ENCODE assay signal across 1 cellular context in the genomic region with DNA sequence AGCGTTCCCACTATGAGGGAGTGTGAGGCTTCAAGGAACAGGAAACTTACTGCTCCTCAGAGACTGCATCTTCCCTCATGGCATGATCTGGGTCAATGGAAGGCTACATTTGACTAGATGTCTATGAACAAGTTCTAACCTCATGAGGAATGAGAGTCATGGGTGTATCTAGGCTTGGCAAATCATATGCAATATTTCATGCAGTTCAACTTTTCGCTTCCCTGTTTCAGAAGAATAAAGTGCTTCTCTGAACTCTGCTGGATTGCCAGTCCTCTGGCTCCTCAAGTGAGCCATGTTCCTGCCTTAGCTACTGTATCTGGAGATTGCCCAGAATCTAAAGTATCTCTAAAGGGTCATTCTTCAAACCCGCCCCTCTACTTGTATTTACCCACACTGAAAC.
TF ChIP-seq lines count a peak whose summit lies in the region.

No MANE protein-coding gene starts in this region.

TF ChIP-seq in SK-N-SH treated with all-trans-retinoic acid at 6 μM for 48 hours, 23 proteins besides CTCF, POLR2A, EP300 and RAD21 (continued from another document):
- TF ChIP-seq, protein P1, sequence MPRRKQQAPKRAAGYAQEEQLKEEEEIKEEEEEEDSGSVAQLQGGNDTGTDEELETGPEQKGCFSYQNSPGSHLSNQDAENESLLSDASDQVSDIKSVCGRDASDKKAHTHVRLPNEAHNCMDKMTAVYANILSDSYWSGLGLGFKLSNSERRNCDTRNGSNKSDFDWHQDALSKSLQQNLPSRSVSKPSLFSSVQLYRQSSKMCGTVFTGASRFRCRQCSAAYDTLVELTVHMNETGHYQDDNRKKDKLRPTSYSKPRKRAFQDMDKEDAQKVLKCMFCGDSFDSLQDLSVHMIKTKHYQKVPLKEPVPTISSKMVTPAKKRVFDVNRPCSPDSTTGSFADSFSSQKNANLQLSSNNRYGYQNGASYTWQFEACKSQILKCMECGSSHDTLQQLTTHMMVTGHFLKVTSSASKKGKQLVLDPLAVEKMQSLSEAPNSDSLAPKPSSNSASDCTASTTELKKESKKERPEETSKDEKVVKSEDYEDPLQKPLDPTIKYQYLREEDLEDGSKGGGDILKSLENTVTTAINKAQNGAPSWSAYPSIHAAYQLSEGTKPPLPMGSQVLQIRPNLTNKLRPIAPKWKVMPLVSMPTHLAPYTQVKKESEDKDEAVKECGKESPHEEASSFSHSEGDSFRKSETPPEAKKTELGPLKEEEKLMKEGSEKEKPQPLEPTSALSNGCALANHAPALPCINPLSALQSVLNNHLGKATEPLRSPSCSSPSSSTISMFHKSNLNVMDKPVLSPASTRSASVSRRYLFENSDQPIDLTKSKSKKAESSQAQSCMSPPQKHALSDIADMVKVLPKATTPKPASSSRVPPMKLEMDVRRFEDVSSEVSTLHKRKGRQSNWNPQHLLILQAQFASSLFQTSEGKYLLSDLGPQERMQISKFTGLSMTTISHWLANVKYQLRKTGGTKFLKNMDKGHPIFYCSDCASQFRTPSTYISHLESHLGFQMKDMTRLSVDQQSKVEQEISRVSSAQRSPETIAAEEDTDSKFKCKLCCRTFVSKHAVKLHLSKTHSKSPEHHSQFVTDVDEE (CRISPR knock-in tag; IDR thresholded peaks at IDR 0.05): no peak
- TF ChIP-seq OSR1 (CRISPR knock-in tag; IDR thresholded peaks at IDR 0.05) (no peak), TCF4 (CRISPR knock-in tag; IDR thresholded peaks at IDR 0.05; ENCODE audit: borderline replicate concordance) (no peak), SNAI2 (CRISPR knock-in tag; IDR thresholded peaks at IDR 0.05) (no peak), GLIS3 (CRISPR knock-in tag; IDR thresholded peaks at IDR 0.05) (no peak), RARB (CRISPR knock-in tag; IDR thresholded peaks at IDR 0.05) (no peak), PPARA (CRISPR knock-in tag; IDR thresholded peaks at IDR 0.05; ENCODE audit: borderline replicate concordance) (no peak), ZNF70 (CRISPR knock-in tag; IDR thresholded peaks at IDR 0.05) (no peak), ESRRG (CRISPR knock-in tag; IDR thresholded peaks at IDR 0.05) (no peak), ZFP3 (CRISPR knock-in tag; IDR thresholded peaks at IDR 0.05) (no peak)
- TF ChIP-seq, protein P2, sequence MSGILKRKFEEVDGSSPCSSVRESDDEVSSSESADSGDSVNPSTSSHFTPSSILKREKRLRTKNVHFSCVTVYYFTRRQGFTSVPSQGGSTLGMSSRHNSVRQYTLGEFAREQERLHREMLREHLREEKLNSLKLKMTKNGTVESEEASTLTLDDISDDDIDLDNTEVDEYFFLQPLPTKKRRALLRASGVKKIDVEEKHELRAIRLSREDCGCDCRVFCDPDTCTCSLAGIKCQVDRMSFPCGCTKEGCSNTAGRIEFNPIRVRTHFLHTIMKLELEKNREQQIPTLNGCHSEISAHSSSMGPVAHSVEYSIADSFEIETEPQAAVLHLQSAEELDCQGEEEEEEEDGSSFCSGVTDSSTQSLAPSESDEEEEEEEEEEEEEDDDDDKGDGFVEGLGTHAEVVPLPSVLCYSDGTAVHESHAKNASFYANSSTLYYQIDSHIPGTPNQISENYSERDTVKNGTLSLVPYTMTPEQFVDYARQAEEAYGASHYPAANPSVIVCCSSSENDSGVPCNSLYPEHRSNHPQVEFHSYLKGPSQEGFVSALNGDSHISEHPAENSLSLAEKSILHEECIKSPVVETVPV (CRISPR knock-in tag; IDR thresholded peaks at IDR 0.05): no peak
- TF ChIP-seq, protein P3, sequence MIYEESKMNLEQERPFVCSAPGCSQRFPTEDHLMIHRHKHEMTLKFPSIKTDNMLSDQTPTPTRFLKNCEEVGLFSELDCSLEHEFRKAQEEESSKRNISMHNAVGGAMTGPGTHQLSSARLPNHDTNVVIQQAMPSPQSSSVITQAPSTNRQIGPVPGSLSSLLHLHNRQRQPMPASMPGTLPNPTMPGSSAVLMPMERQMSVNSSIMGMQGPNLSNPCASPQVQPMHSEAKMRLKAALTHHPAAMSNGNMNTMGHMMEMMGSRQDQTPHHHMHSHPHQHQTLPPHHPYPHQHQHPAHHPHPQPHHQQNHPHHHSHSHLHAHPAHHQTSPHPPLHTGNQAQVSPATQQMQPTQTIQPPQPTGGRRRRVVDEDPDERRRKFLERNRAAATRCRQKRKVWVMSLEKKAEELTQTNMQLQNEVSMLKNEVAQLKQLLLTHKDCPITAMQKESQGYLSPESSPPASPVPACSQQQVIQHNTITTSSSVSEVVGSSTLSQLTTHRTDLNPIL (CRISPR knock-in tag; IDR thresholded peaks at IDR 0.05; ENCODE audit: low read depth): no peak
